In the genomic region with DNA sequence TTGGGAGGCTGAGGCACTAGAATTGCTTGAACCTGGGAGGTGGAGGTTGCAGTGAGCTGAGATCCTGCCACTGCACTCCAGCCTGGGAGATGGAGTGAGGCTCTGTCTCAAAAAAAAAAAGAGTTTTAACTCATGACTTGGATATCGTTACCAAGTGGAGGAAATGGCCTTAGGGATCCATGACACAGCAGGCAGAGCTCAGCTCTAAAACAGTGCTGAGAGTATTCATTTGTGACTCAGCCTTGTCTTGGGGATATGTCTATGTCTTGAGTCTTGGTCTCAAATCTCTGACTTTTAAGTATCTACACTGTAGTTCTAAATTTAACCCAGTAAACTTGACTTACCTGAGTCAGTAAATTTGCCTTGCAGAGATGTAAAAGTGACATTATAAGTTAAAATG, we compare ENCODE assay signal across 1 cellular context.
TF ChIP-seq lines count a peak whose summit lies in the region.

No MANE protein-coding gene starts in this region.

TF ChIP-seq in IMR-90, 13 proteins besides CTCF, POLR2A, EP300 and RAD21 (continued from another document):
- TF ChIP-seq RCOR1 (IDR thresholded peaks at IDR 0.05; ENCODE audit: insufficient replicate concordance, low read length) (no peak), RFX5 (IDR thresholded peaks at IDR 0.05; ENCODE audit: low read depth, low read length) (no peak), CHD1 (IDR thresholded peaks at IDR 0.05; ENCODE audit: low read depth, low read length) (no peak), MXI1 (IDR thresholded peaks at IDR 0.05; ENCODE audit: borderline replicate concordance, low read depth, low read length) (no peak), BHLHE40 (IDR thresholded peaks at IDR 0.05; ENCODE audit: low read depth, low read length) (no peak), CEBPB (IDR thresholded peaks at IDR 0.05; ENCODE audit: low read depth, low read length) (no peak), ELK1 (IDR thresholded peaks at IDR 0.05; ENCODE audit: borderline replicate concordance, low read depth, low read length) (no peak), MAFK (IDR thresholded peaks at IDR 0.05; ENCODE audit: low read depth, low read length) (no peak)
TF ChIP-seq in IMR-90: peak in this region for 0.
